Comparison of ENCODE assay signal across 16 cellular contexts in genomic region chr15:100339999-100340398, GRCh38. TPM values are rescaled to one million over a fixed set of nuclear protein-coding genes. Genes with fewer than 3 reads are reported as not detected.
DNase-seq lines count a peak whose midpoint lies in the region; ATAC-seq and TF ChIP-seq lines count a peak whose summit lies in the region.
"Had no signal": no experiment of that assay in that cellular context is flagged by ENCODE, and none has a peak within 500 bp of the region (broad histone marks: within the 10 kb centered on the region; RNA-seq: fewer than 3 reads in every experiment).

No MANE protein-coding gene starts in this region.

- no peaks in the 10 kb centered on the region for H3F3A ChIP-seq in PC-3 (ENCODE audit: low read length, unreplicated experiment)

- no peak overlapping the region for H3K9ac ChIP-seq in PC-3 (ENCODE audit: low read length)

- TF ChIP-seq CTCF in PC-3 (conservative IDR thresholded peaks at IDR 0.05; ENCODE audit: low read depth, low read length), result no peak
- TF ChIP-seq CTCF in neural crest cell (conservative IDR thresholded peaks at IDR 0.05), result no peak
- TF ChIP-seq CTCF in uterus (IDR thresholded peaks at IDR 0.05), result no peak

- CTCF ChIA-PET in activated CD4-positive, alpha-beta T cell treated with anti-CD3 and anti-CD28 coated beads for 36 hours (lab: Charles Lee), result interaction anchor here (1.1 to 12.8 kb wide), 7 partner anchors 8 to 415 kb away, joined by 3 to 177 read pairs (median 8); no protein-coding TSS in a partner anchor
- CTCF ChIA-PET in PC-3 (lab: Charles Lee), result interaction anchor here (1.4 kb wide), 1 partner anchor 10 kb away, joined by 5 read pairs; no protein-coding TSS in a partner anchor

- ATAC-seq in activated CD4-positive, alpha-beta T cell treated with anti-CD3 and anti-CD28 coated beads for 36 hours, result no peak
- ATAC-seq in PC-3 (no peak), Right ventricle myocardium inferior (no peak)
- no peak for ATAC-seq in central memory CD8-positive, alpha-beta T cell (replicated peaks; ENCODE audit: extremely low read depth, poor library complexity, severe bottlenecking)

- H4K20me1 ChIP-seq in PC-3 (ENCODE audit: low read length), result no peaks in the 10 kb centered on the region

- no peak for DNase-seq in activated CD4-positive, alpha-beta T cell treated with anti-CD3 and anti-CD28 coated beads for 36 hours
- DNase-seq in activated CD4-positive, alpha-beta T cell treated with anti-CD3 and anti-CD28 coated beads for 4 hours, result no peak
- no peak for DNase-seq in PC-3
- DNase-seq in central memory CD8-positive, alpha-beta T cell (ENCODE audit: low spot score in 2 of 2), result no peak
- no peak for DNase-seq in neural crest cell (ENCODE audit: low read depth, low spot score)
- DNase-seq in uterus, result no peak
- no peak for DNase-seq in mesenteric fat pad (ENCODE audit: low spot score)
- no peak for DNase-seq in Right ventricle myocardium inferior (ENCODE audit: missing footprints)
- DNase-seq: activated CD8-positive, alpha-beta memory T cell treated with anti-CD3 and anti-CD28 coated beads, Interleukin-2, amount 50 U/mL, for 4 hours; GDM1; H9; islet precursor cell; NCI-H2081; NCI-H526; nucleus accumbens had no signal

- H3K36me3 Mint-ChIP-seq in activated CD4-positive, alpha-beta T cell treated with anti-CD3 and anti-CD28 coated beads for 36 hours (ENCODE audit: low read depth), result no peaks in the 10 kb centered on the region
- H3K36me3 Mint-ChIP-seq in central memory CD8-positive, alpha-beta T cell (ENCODE audit: insufficient read depth), result peaks cover 11% of the 10 kb centered on the region
- no peaks in the 10 kb centered on the region for H3K36me3 Mint-ChIP-seq in neural crest cell (ENCODE audit: low read depth)

- H3K9me3 Mint-ChIP-seq in activated CD4-positive, alpha-beta T cell treated with anti-CD3 and anti-CD28 coated beads for 36 hours (ENCODE audit: low read depth), result no peaks in the 10 kb centered on the region
- H3K9me3 Mint-ChIP-seq in central memory CD8-positive, alpha-beta T cell, result no peaks in the 10 kb centered on the region
- no peaks in the 10 kb centered on the region for H3K9me3 Mint-ChIP-seq in neural crest cell

- no peaks in the 10 kb centered on the region for H3K79me2 ChIP-seq in PC-3 (ENCODE audit: low read length)

- TF ChIP-seq POLR2A in uterus (IDR thresholded peaks at IDR 0.05), result no peak

- intact Hi-C loops in activated CD4-positive, alpha-beta T cell treated with anti-CD3 and anti-CD28 coated beads for 36 hours (cut with DNase I, micrococcal nuclease), result loop anchor here (2.0 to 10.0 kb wide), 7 partner anchors 42 to 1088 kb away; partner anchors contain the start of genes LRRC28 (in 1 of the 2), LYSMD4 (in 1 of the 2), MEF2A (in 1 of the 2) and SNRPA1 (in 1 of the 2)
- intact Hi-C loops in PC-3 (cut with micrococcal nuclease), result loop anchor here (1.0 to 2.0 kb wide), 3 partner anchors 297 to 411 kb away; no protein-coding TSS in a partner anchor
- intact Hi-C loops in uterus (cut with DNase I; ENCODE audit: low total_unique reads), result no loop called here
- intact Hi-C loops in Right ventricle myocardium inferior (cut with DNase I), result loop anchor here (10.0 kb wide), 4 partner anchors 165 to 665 kb away; partner anchors contain the start of genes ASB7 and LINS1

- BruUV-seq in PC-3 (replicated peaks; lab: Mats Ljungman, UMichigan), result TSS peak; percentile 56

- peaks cover 20% of the 10 kb centered on the region for H3K4me1 ChIP-seq in PC-3 (ENCODE audit: insufficient read depth, low read length)
- H3K4me1 ChIP-seq in uterus, result peaks cover 0 to 7% of the 10 kb centered on the region in 2 donors

- no peak overlapping the region for H3K4me3 ChIP-seq in PC-3 (ENCODE audit: low read length)
- no peak overlapping the region for H3K4me3 ChIP-seq in uterus

- POLR2A ChIA-PET in activated CD4-positive, alpha-beta T cell treated with anti-CD3 and anti-CD28 coated beads for 36 hours (lab: Charles Lee), result no interaction called here
- POLR2A ChIA-PET in PC-3 (lab: Charles Lee; ENCODE audit: unreplicated experiment), result interaction anchor here (0.7 kb wide), 1 partner anchor 262 kb away, joined by 22 read pairs; the partner anchor contains the start of gene LINS1

- no peak overlapping the region for H2AFZ ChIP-seq in PC-3 (ENCODE audit: low read length)

- H3K9me3 ChIP-seq in PC-3 (ENCODE audit: low read length) (no peaks in the 10 kb centered on the region), uterus (no peaks in the 10 kb centered on the region)
- H3K9me3 ChIP-seq: upper lobe of left lung had no signal

- H3K4me3 Mint-ChIP-seq in activated CD4-positive, alpha-beta T cell treated with anti-CD3 and anti-CD28 coated beads for 36 hours, result peak overlapping the region; percentile 54
- peak overlapping the region; percentile 67 for H3K4me3 Mint-ChIP-seq in central memory CD8-positive, alpha-beta T cell
- peak overlapping the region; percentile 83 for H3K4me3 Mint-ChIP-seq in neural crest cell

- H3K27me3 Mint-ChIP-seq in activated CD4-positive, alpha-beta T cell treated with anti-CD3 and anti-CD28 coated beads for 36 hours, result peaks cover 2% of the 10 kb centered on the region
- no peaks in the 10 kb centered on the region for H3K27me3 Mint-ChIP-seq in central memory CD8-positive, alpha-beta T cell
- peaks cover 57% of the 10 kb centered on the region for H3K27me3 Mint-ChIP-seq in neural crest cell (ENCODE audit: low read depth)

- H3K27ac Mint-ChIP-seq in activated CD4-positive, alpha-beta T cell treated with anti-CD3 and anti-CD28 coated beads for 36 hours, result no peak overlapping the region
- H3K27ac Mint-ChIP-seq in central memory CD8-positive, alpha-beta T cell (ENCODE audit: low read depth), result no peak overlapping the region
- H3K27ac Mint-ChIP-seq in neural crest cell (ENCODE audit: unreplicated experiment), result no peak overlapping the region
- H3K27ac Mint-ChIP-seq: H9 had no signal

- no peaks in the 10 kb centered on the region for H3K27me3 ChIP-seq in PC-3 (ENCODE audit: low read length)
- H3K27me3 ChIP-seq in uterus, result peaks cover 0 to 3% of the 10 kb centered on the region in 2 donors

- H3K4me2 ChIP-seq in PC-3 (ENCODE audit: low read length), result no peak overlapping the region; the same call in 1 of the 2 replicates

- H3K36me3 ChIP-seq in PC-3 (ENCODE audit: low read depth, low read length) (no peaks in the 10 kb centered on the region), uterus (no peaks in the 10 kb centered on the region)
- H3K36me3 ChIP-seq: upper lobe of left lung had no signal

- H3K4me1 Mint-ChIP-seq in activated CD4-positive, alpha-beta T cell treated with anti-CD3 and anti-CD28 coated beads for 36 hours, result peaks cover 20% of the 10 kb centered on the region
- peaks cover 28% of the 10 kb centered on the region for H3K4me1 Mint-ChIP-seq in central memory CD8-positive, alpha-beta T cell
- H3K4me1 Mint-ChIP-seq in neural crest cell, result peaks cover 9% of the 10 kb centered on the region

- H3K27ac ChIP-seq in PC-3 (ENCODE audit: low read length) (no peak overlapping the region), uterus (no peak overlapping the region)
- H3K27ac ChIP-seq: upper lobe of left lung had no signal

- no peaks in the 10 kb centered on the region for H3K9me2 ChIP-seq in PC-3 (replicated peaks; ENCODE audit: low read length)

RNA-seq across cellular contexts. Expression of gene ADAMTS17, which starts 1.8 kb away (rescaled TPM):
- total RNA-seq in activated CD4-positive, alpha-beta T cell treated with anti-CD3 and anti-CD28 coated beads for 36 hours, result under 1 TPM; 0.49 to 0.57 TPM
- total RNA-seq in PC-3 (2014; rRNA removed) (5.5 and 6.9 TPM in 2 replicates), neural crest cell (1.3 and 2.3 TPM in 2 replicates), uterus (10 to 100 TPM in 1 of 4 donors, 1 to 10 TPM in 2, not detected in 1; 3.1 to 17.1 (median 8.1) TPM), mesenteric fat pad (2.3 TPM), Right ventricle myocardium inferior (1.4 TPM)
